Comparison of ENCODE assay signal across 1 cellular context in genomic region chr4:173195132-173195531, GRCh38.
TF ChIP-seq lines count a peak whose summit lies in the region.

No MANE protein-coding gene starts in this region.

TF ChIP-seq in WTC11, 78 proteins besides CTCF, POLR2A, EP300 and RAD21 (continued from another document):
- TF ChIP-seq AFF4 (CRISPR knock-in tag; IDR thresholded peaks at IDR 0.05; ENCODE audit: borderline replicate concordance) (no peak), ESRRA (CRISPR knock-in tag; IDR thresholded peaks at IDR 0.05; ENCODE audit: borderline replicate concordance) (no peak), MYBL2 (CRISPR knock-in tag; IDR thresholded peaks at IDR 0.05) (no peak)
TF ChIP-seq in WTC11: peak in this region for 0.
